Comparison of ENCODE assay signal across 13 cellular contexts in genomic region chr17:73194514-73195222, GRCh38. TPM values are rescaled to one million over a fixed set of nuclear protein-coding genes. Genes with fewer than 3 reads are reported as not detected.
A peak's percentile ranks its signal among the peaks of the same experiment; 100 is the strongest.
DNase-seq lines count a peak whose midpoint lies in the region; ATAC-seq and TF ChIP-seq lines count a peak whose summit lies in the region.
"Had no signal": no experiment of that assay in that cellular context is flagged by ENCODE, and none has a peak within 500 bp of the region (broad histone marks: within the 10 kb centered on the region; RNA-seq: fewer than 3 reads in every experiment).

No MANE protein-coding gene starts in this region.

- H3K4me2 ChIP-seq in PC-3 (ENCODE audit: low read length): peak overlapping the region; percentile 81

- H3K27ac Mint-ChIP-seq in activated CD4-positive, alpha-beta T cell treated with anti-CD3 and anti-CD28 coated beads, Interleukin-2, amount 10 ng/mL, durations not matched to agents 24 days and 14 days: no peak overlapping the region
- H3K27ac Mint-ChIP-seq in osteocyte (ENCODE audit: unreplicated experiment): peak overlapping the region; percentile 66

- H3K4me1 Mint-ChIP-seq in activated CD4-positive, alpha-beta T cell treated with anti-CD3 and anti-CD28 coated beads, Interleukin-2, amount 10 ng/mL, durations not matched to agents 24 days and 14 days: peaks cover 16% of the 10 kb centered on the region
- H3K4me1 Mint-ChIP-seq in osteocyte (ENCODE audit: unreplicated experiment): peaks cover 30% of the 10 kb centered on the region

- BruUV-seq in PC-3 (replicated peaks; lab: Mats Ljungman, UMichigan): TSS peak; percentile 36

- no peaks in the 10 kb centered on the region for H3K27me3 Mint-ChIP-seq in activated CD4-positive, alpha-beta T cell treated with anti-CD3 and anti-CD28 coated beads, Interleukin-2, amount 10 ng/mL, durations not matched to agents 24 days and 14 days
- H3K27me3 Mint-ChIP-seq in osteocyte (ENCODE audit: unreplicated experiment): no peaks in the 10 kb centered on the region

- 0 out of 2 replicates have a peak overlapping the region, but pooled peaks have one; percentile 22 for H3K9ac ChIP-seq in PC-3 (ENCODE audit: low read length)

- H3K9me3 ChIP-seq in PC-3 (ENCODE audit: low read length): no peaks in the 10 kb centered on the region
- H3K9me3 ChIP-seq: Peyer's patch had no signal

- H3K4me3 ChIP-seq in PC-3 (ENCODE audit: low read length): peak overlapping the region; percentile 60
- H3K4me3 ChIP-seq in coronary artery: no peak overlapping the region

- H3K9me2 ChIP-seq in PC-3 (replicated peaks; ENCODE audit: low read length): no peaks in the 10 kb centered on the region

- no peaks in the 10 kb centered on the region for H4K20me1 ChIP-seq in PC-3 (ENCODE audit: low read length)

- TF ChIP-seq CTCF in PC-3 (conservative IDR thresholded peaks at IDR 0.05; ENCODE audit: low read depth, low read length): no peak
- TF ChIP-seq CTCF in coronary artery (IDR thresholded peaks at IDR 0.05): no peak
- TF ChIP-seq CTCF in osteocyte (IDR thresholded peaks at IDR 0.05): no peak
- no peak for TF ChIP-seq CTCF in GM10248 (IDR thresholded peaks at IDR 0.05; ENCODE audit: control extremely low read depth, extremely low read depth, low read depth, missing control alignments)

- no peaks in the 10 kb centered on the region for H3K27me3 ChIP-seq in PC-3 (ENCODE audit: low read length)
- H3K27me3 ChIP-seq: Peyer's patch had no signal

- peaks cover 14% of the 10 kb centered on the region for H3K4me1 ChIP-seq in PC-3 (ENCODE audit: insufficient read depth, low read length)

- ATAC-seq in PC-3 (peak; percentile 15), GM19397 (IDR thresholded peaks at IDR 0.05; ENCODE audit: unreplicated experiment) (no peak)
- ATAC-seq: left cardiac atrium had no signal

- intact Hi-C loops in activated CD4-positive, alpha-beta T cell treated with anti-CD3 and anti-CD28 coated beads, Interleukin-2, amount 10 ng/mL, durations not matched to agents 24 days and 14 days (cut with micrococcal nuclease): loop anchor here (5.0 kb wide), 1 partner anchor 637 kb away; no protein-coding TSS in a partner anchor
- intact Hi-C loops in PC-3 (cut with micrococcal nuclease): loop anchor here (5.0 kb wide), 1 partner anchor 118 kb away; the partner anchor contains the start of gene CDC42EP4

- POLR2A ChIA-PET in PC-3 (lab: Charles Lee; ENCODE audit: unreplicated experiment): interaction anchor here (0.6 to 0.7 kb wide), 2 partner anchors 15 to 414 kb away, joined by 3 read pairs; no protein-coding TSS in a partner anchor
- POLR2A ChIA-PET in GM10248 (lab: Yijun Ruan, JAX): no interaction called here

- no peaks in the 10 kb centered on the region for H3F3A ChIP-seq in PC-3 (ENCODE audit: low read length, unreplicated experiment)

- peak overlapping the region; percentile 32 for H3K27ac ChIP-seq in PC-3 (ENCODE audit: low read length)
- H3K27ac ChIP-seq in coronary artery: no peak overlapping the region

- peaks cover 34% of the 10 kb centered on the region for H3K79me2 ChIP-seq in PC-3 (ENCODE audit: low read length)

- peaks cover 28% of the 10 kb centered on the region for H3K36me3 ChIP-seq in PC-3 (ENCODE audit: low read depth, low read length)

- H2AFZ ChIP-seq in PC-3 (ENCODE audit: low read length): no peak overlapping the region

- H3K36me3 Mint-ChIP-seq in activated CD4-positive, alpha-beta T cell treated with anti-CD3 and anti-CD28 coated beads, Interleukin-2, amount 10 ng/mL, durations not matched to agents 24 days and 14 days (ENCODE audit: low read depth): peaks cover 25% of the 10 kb centered on the region
- peaks cover 31% of the 10 kb centered on the region for H3K36me3 Mint-ChIP-seq in osteocyte (ENCODE audit: unreplicated experiment)

- H3K4me3 Mint-ChIP-seq in activated CD4-positive, alpha-beta T cell treated with anti-CD3 and anti-CD28 coated beads, Interleukin-2, amount 10 ng/mL, durations not matched to agents 24 days and 14 days: peak overlapping the region; percentile 48
- H3K4me3 Mint-ChIP-seq in osteocyte (ENCODE audit: unreplicated experiment): no peak overlapping the region

- no peak for DNase-seq in activated CD4-positive, alpha-beta T cell treated with anti-CD3 and anti-CD28 coated beads, Interleukin-2, amount 10 ng/mL, durations not matched to agents 24 days and 14 days
- no peak for DNase-seq in activated CD4-positive, alpha-beta T cell treated with anti-CD3 and anti-CD28 coated beads for 4 hours
- DNase-seq in PC-3: peak; percentile 80
- peak; percentile 38 for DNase-seq in coronary artery (ENCODE audit: low spot score)
- no peak for DNase-seq in osteocyte (ENCODE audit: extremely low spot score, unreplicated experiment)
- DNase-seq in NCI-H1436 (lab: John Stamatoyannopoulos, UW): no peak
- no peak for DNase-seq in GM10248 (ENCODE audit: extremely low spot score)
- DNase-seq: effector CD4-positive, alpha-beta T cell; left cardiac atrium; NCI-H187; stimulated activated naive CD4-positive, alpha-beta T cell had no signal

- CTCF ChIA-PET in PC-3 (lab: Charles Lee): interaction anchor here (0.6 to 0.9 kb wide), 3 partner anchors 112 to 467 kb away, joined by 4 to 10 read pairs (median 8); no protein-coding TSS in a partner anchor
- CTCF ChIA-PET in GM10248 (lab: Yijun Ruan, JAX): interaction anchor here (0.9 to 5.3 kb wide), 5 partner anchors 8 to 468 kb away, joined by 3 to 30 read pairs (median 4); no protein-coding TSS in a partner anchor

- no peaks in the 10 kb centered on the region for H3K9me3 Mint-ChIP-seq in activated CD4-positive, alpha-beta T cell treated with anti-CD3 and anti-CD28 coated beads, Interleukin-2, amount 10 ng/mL, durations not matched to agents 24 days and 14 days
- H3K9me3 Mint-ChIP-seq in osteocyte (ENCODE audit: unreplicated experiment): no peaks in the 10 kb centered on the region

RNA-seq across cellular contexts. Expression of gene COG1, which starts 1.8 kb away (rescaled TPM):
- 30.0 and 32.7 TPM in 2 replicates for total RNA-seq in activated CD4-positive, alpha-beta T cell treated with anti-CD3 and anti-CD28 coated beads, Interleukin-2, amount 10 ng/mL, durations not matched to agents 24 days and 14 days
- total RNA-seq in PC-3 (2014; rRNA removed) (24.1 and 31.6 TPM in 2 replicates), osteocyte (45.6 and 45.7 TPM in 2 replicates)

RNA-seq across cellular contexts. Expression of gene SSTR2, which starts 29.9 kb away (rescaled TPM):
- total RNA-seq in activated CD4-positive, alpha-beta T cell treated with anti-CD3 and anti-CD28 coated beads, Interleukin-2, amount 10 ng/mL, durations not matched to agents 24 days and 14 days: 0.66 and 0.96 TPM in 2 replicates
- total RNA-seq in PC-3 (2014; rRNA removed) (not detected in 2 replicates), osteocyte (28.6 and 29.9 TPM in 2 replicates)

Comparison
In these comparisons a context has a peak if more than half of its experiments do, and no peak if none do; other contexts are left out.
1. DNase-seq: peak in PC-3 (single experiment) and coronary artery (single experiment); none in activated CD4-positive, alpha-beta T cell treated with anti-CD3 and anti-CD28 coated beads, Interleukin-2, amount 10 ng/mL, durations not matched to agents 24 days and 14 days (single experiment), activated CD4-positive, alpha-beta T cell treated with anti-CD3 and anti-CD28 coated beads for 4 hours (0 of 2), osteocyte (single experiment), NCI-H1436 (single experiment) and GM10248 (single experiment).
2. RNA of gene SSTR2, which starts 29.9 kb away (total RNA-seq): 28.6 to 29.9 TPM in osteocyte; 0.66 to 0.96 TPM in activated CD4-positive, alpha-beta T cell treated with anti-CD3 and anti-CD28 coated beads, Interleukin-2, amount 10 ng/mL, durations not matched to agents 24 days and 14 days and not detected in PC-3; every median in the first group is over 10 times any median in the second.